In the genomic region with DNA sequence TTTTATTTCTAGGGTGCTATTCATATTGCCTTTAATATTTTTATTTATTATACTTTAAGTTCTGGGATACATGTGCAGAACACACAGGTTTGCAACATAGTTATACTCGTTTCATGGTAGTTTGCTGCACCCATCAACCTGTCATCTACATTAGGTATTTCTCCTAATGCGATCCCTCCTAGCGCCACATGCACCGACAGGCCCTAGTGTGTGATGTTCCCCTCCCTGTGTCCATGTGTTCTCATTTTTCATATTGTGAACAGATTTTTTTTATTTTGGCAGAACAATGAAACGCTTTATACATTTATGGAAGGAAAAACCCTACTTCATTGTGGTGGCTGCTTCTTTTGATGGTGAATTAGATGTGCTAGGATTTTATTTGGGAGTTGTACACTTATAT, we compare ENCODE assay signal across 9 cellular contexts.
"Had no signal": no experiment of that assay in that cellular context is flagged by ENCODE, and none has a peak within 500 bp of the region (broad histone marks: within the 10 kb centered on the region; RNA-seq: fewer than 3 reads in every experiment).

No MANE protein-coding gene starts in this region.

- DNase-seq: GM23248, GOT3, H7, H9, HCEC 1CT, HFFc6 had no signal

- H3K4me2 ChIP-seq: GM23338 had no signal

- H3K36me3 ChIP-seq: HAP-1 had no signal

- H3K27ac ChIP-seq: GM23248 had no signal

- H3K9ac ChIP-seq: GM23248 had no signal

- H2AFZ ChIP-seq: GM23248, GM23338 had no signal

- H3K4me1 ChIP-seq: HAP-1 had no signal

- ATAC-seq: GM23338, HCT116 had no signal

- H3K4me3 ChIP-seq: GM23248, GM23338, HAP-1 had no signal

- H3K9me3 ChIP-seq: HAP-1 had no signal
